ENCODE assay signal across 1 cellular context in the genomic region with DNA sequence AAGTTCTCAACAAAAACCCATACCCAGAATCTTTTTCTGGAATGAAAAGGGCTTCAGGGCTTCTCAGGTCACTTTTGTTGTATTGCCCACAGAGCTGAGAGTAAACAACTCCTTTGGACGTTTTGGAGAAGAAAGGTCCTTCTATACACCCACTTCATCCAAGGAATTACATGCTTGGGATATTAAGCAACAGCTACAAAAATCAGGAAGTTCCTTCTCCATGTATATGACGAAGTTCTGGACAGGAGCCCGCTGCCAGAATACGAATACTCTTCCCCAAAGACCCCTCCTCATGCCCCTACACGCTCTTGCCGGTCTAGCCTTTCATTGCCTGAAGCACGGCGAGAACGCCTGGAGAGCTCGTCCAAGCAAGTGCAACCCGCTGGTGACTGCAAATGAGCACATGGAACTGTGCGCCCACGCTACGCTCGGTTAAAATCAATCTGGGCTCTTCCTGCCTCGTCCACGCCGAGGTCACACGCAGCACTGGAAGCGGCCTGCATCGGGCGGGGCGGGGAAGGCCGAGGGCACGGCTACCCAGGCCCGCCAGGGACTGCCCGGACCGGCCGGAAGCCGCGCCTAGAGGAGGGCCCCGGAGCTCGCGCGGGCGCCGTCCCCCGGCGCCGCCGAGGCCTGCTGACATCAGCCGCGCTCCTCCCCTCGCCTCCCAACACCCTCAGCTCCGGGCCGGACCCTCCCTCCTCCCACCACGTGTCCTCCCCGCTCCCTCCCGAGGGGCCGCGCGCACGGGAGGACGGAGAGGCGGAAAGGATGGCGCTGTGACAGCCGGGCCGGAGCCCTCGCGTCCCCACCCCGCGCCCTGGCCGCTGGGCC.
TF ChIP-seq lines count a peak whose summit lies in the region.

Gene POGK (plus strand): TSS at position 710 of the 834 bp plus-strand sequence. CDS start 1,482 bp downstream, outside the sequence.

TF ChIP-seq in neural cell, 6 proteins besides CTCF, POLR2A, EP300 and RAD21 (continued from another document):
- peak; percentile 62 for TF ChIP-seq SMC3 (conservative IDR thresholded peaks at IDR 0.05; ENCODE audit: poor library complexity)
- TF ChIP-seq REST (IDR thresholded peaks at IDR 0.05; ENCODE audit: borderline replicate concordance), result peak; percentile 60
